ENCODE assay signal across 5 cellular contexts in the genomic region with DNA sequence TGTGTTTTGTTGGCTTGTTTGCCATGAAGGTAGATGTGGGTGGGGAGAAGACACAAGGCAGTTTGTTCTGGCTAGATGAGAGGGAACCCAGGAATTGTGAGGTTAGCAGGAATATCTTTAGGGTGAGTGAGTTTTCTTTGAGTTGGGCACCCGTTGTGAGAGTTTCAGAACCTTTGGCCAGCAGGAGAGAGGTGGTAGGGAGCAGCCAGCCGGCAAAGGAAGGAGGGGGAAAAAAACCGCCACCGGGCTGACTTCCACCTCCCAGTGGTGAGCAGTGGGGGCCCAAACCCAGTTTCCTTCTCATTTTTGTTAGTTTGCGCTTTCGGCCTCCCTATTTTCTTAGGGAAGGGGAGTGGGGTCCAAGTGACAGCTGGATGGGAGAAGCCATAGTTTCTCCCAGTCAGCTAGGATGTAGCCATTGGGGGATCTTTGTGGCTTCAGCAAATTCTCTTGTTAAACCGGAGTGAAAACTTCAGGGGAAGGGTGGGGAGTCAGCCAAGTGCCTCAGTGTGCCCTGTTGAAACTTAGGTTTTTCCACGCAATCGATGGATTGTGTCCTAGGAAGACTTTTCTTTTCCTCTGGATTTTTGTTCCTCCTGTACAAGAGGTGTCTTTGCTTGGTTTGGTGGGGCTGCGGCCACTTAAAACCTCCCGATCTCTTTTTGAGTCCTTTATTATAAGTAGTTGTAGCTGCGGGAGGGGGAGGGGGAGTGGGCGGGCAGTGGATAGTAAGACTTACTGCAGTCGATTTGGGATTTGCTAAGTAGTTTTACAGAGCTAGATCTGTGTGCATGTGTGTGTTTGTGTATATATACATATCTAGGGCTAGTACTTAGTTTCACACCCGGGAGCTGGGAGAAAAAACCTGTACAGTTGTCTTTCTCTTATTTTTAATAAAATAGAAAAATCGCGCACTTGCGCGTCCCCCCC. TPM values are rescaled to one million over a fixed set of nuclear protein-coding genes. Genes with fewer than 3 reads are reported as not detected.
DNase-seq lines count a peak whose midpoint lies in the region; ATAC-seq and TF ChIP-seq lines count a peak whose summit lies in the region.

No MANE protein-coding gene starts in this region.

- H3K4me2 ChIP-seq in IMR-90 (ENCODE audit: low read depth, low read length), result peak overlapping the region; percentile 91
- peak overlapping the region; percentile 64 for H3K4me2 ChIP-seq in mesendoderm (ENCODE audit: low read length)

- 5% methylated on average over 4 of the region's 19 CpGs; no CpG with 5 or more reads in 1 of the 2 experiments for WGBS in IMR-90 (ENCODE audit: extremely low coverage in 2 of 2, insufficient read length in 1 of 2), 2 experiments
- no CpG with 5 or more reads among the region's 19 CpGs for WGBS in mesendoderm (ENCODE audit: extremely low coverage, insufficient coverage, low lambda C conversion rate)

- H3K79me2 ChIP-seq in mesendoderm (ENCODE audit: control insufficient read depth, insufficient read depth, low read length), result no peaks in the 10 kb centered on the region

- H3K27ac ChIP-seq in IMR-90 (ENCODE audit: insufficient read depth, low read length), result no peak overlapping the region
- H3K27ac ChIP-seq in mesendoderm (ENCODE audit: low read depth, low read length), result no peak overlapping the region

- H2AFZ ChIP-seq in IMR-90 (replicated peaks; ENCODE audit: low read length, poor library complexity), result peak overlapping the region; percentile 64

- H3K27me3 Mint-ChIP-seq in activated T-helper 1 cell treated with anti-CD3 and anti-CD28 coated beads, Interleukin-12 subunit alpha, Interleukin-12 subunit beta, Interleukin-2, Interleukin-4 antibody, amounts not matched to agents 30 ng/mL and 10 ng/mL and 1 ng/mL, durations not matched to agents 14 hours and 24 hours and 36 hours (ENCODE audit: insufficient read depth), result peaks cover 13% of the 10 kb centered on the region

- H3K4me1 ChIP-seq in IMR-90 (ENCODE audit: control insufficient read depth, insufficient read depth, low read length) (peaks cover 12% of the 10 kb centered on the region), mesendoderm (ENCODE audit: control insufficient read depth, low read depth, low read length) (peaks cover 9% of the 10 kb centered on the region)

- no peaks in the 10 kb centered on the region for H3K9me3 Mint-ChIP-seq in activated T-helper 1 cell treated with anti-CD3 and anti-CD28 coated beads, Interleukin-12 subunit alpha, Interleukin-12 subunit beta, Interleukin-2, Interleukin-4 antibody, amounts not matched to agents 30 ng/mL and 10 ng/mL and 1 ng/mL, durations not matched to agents 14 hours and 24 hours and 36 hours

- no peaks in the 10 kb centered on the region for H3K27me3 ChIP-seq in IMR-90 (ENCODE audit: control insufficient read depth, insufficient read depth, low read length)
- H3K27me3 ChIP-seq in mesendoderm (ENCODE audit: insufficient read depth, low read length, poor library complexity), result peaks cover 30% of the 10 kb centered on the region

- dilution Hi-C loops in IMR-90 (cut with HindIII; ENCODE audit: low sequenced_read_pairs, unreplicated experiment), result no loop called here

- CTCF ChIA-PET in IMR-90 (lab: Yijun Ruan, JAX), result interaction anchor here (1.0 to 3.2 kb wide), 3 partner anchors 11 to 164 kb away, joined by 3 to 10 read pairs (median 3); no protein-coding TSS in a partner anchor

- H2BK15ac ChIP-seq in IMR-90 (ENCODE audit: low read depth, low read length), result no peak overlapping the region
- H2BK15ac ChIP-seq in mesendoderm (replicated peaks; ENCODE audit: low read depth), result no peak overlapping the region

- peak overlapping the region; percentile 58 for H3K27ac Mint-ChIP-seq in activated T-helper 1 cell treated with anti-CD3 and anti-CD28 coated beads, Interleukin-12 subunit alpha, Interleukin-12 subunit beta, Interleukin-2, Interleukin-4 antibody, amounts not matched to agents 30 ng/mL and 10 ng/mL and 1 ng/mL, durations not matched to agents 14 hours and 24 hours and 36 hours

- H4K20me1 ChIP-seq in IMR-90 (ENCODE audit: insufficient read depth, low read length), result peaks cover 8% of the 10 kb centered on the region; the same call in 1 of the 2 replicates

- H3K9me3 ChIP-seq in IMR-90 (ENCODE audit: control insufficient read depth, insufficient read depth, low read length), result no peaks in the 10 kb centered on the region

- H3K4ac ChIP-seq in IMR-90 (ENCODE audit: low read depth, low read length) (peak overlapping the region; percentile 48), mesendoderm (ENCODE audit: low read depth, low read length) (no peak overlapping the region)

- POLR2A ChIA-PET in IMR-90 (lab: Charles Lee; ENCODE audit: unreplicated experiment), result no interaction called here

- no peaks in the 10 kb centered on the region for H3K36me3 ChIP-seq in IMR-90 (ENCODE audit: control insufficient read depth, insufficient read depth, low read length)
- no peaks in the 10 kb centered on the region for H3K36me3 ChIP-seq in mesendoderm (ENCODE audit: control insufficient read depth, insufficient read depth, low read length)

- H2BK120ac ChIP-seq in IMR-90 (ENCODE audit: low read depth, low read length) (no peak overlapping the region), mesendoderm (ENCODE audit: low read depth, low read length) (no peak overlapping the region)

- in situ Hi-C loops in IMR-90 (cut with MboI; ENCODE audit: low sequenced_read_pairs), result no loop called here

- H3K23ac ChIP-seq in IMR-90 (ENCODE audit: low read depth, low read length), result peak overlapping the region; percentile 93
- H3K23ac ChIP-seq in mesendoderm (ENCODE audit: low read length), result peak overlapping the region; percentile 16

- peaks cover 2% of the 10 kb centered on the region for H3K36me3 Mint-ChIP-seq in activated T-helper 1 cell treated with anti-CD3 and anti-CD28 coated beads, Interleukin-12 subunit alpha, Interleukin-12 subunit beta, Interleukin-2, Interleukin-4 antibody, amounts not matched to agents 30 ng/mL and 10 ng/mL and 1 ng/mL, durations not matched to agents 14 hours and 24 hours and 36 hours (ENCODE audit: low read depth)

- H2BK5ac ChIP-seq in IMR-90 (ENCODE audit: low read depth, low read length, poor library complexity, severe bottlenecking), result peak overlapping the region; percentile 4
- no peak overlapping the region for H2BK5ac ChIP-seq in mesendoderm (ENCODE audit: low read length)

- H4K8ac ChIP-seq in IMR-90 (ENCODE audit: low read depth in 2 of 2, low read length in 2 of 2) (peak overlapping the region in 1 of 2 experiments; percentile 19; a peak in 1 of 4 replicates), mesendoderm (ENCODE audit: low read depth, low read length) (no peak overlapping the region)

- H2BK20ac ChIP-seq in IMR-90 (ENCODE audit: low read depth, low read length), result no peak overlapping the region

- H4K91ac ChIP-seq in IMR-90 (ENCODE audit: insufficient read depth, low read depth, low read length), result no peak overlapping the region

- DNase-seq in IMR-90, result peak; percentile 52
- DNase-seq in activated T-helper 1 cell treated with anti-CD3 and anti-CD28 coated beads, Interleukin-12 subunit alpha, Interleukin-12 subunit beta, Interleukin-2, Interleukin-4 antibody, amounts not matched to agents 30 ng/mL and 10 ng/mL and 1 ng/mL, durations not matched to agents 14 hours and 24 hours and 36 hours (ENCODE audit: low spot score), result no peak
- peak; percentile 48 for DNase-seq in mesendoderm
- DNase-seq in posterior vena cava (ENCODE audit: low spot score), result no peak

- H3K14ac ChIP-seq in IMR-90 (replicated peaks; ENCODE audit: low read depth, low read length), result peak overlapping the region; percentile 64

- H3K79me1 ChIP-seq in IMR-90 (ENCODE audit: low read depth in 1 of 2, low read length in 2 of 2), result peaks cover 11 to 44% of the 10 kb centered on the region in 2 experiments; a peak in 3 of 4 replicates
- no peaks in the 10 kb centered on the region for H3K79me1 ChIP-seq in mesendoderm (ENCODE audit: low read length)

- BruUV-seq in IMR-90 (replicated peaks; lab: Mats Ljungman, UMichigan), result no TSS peak

- H4K5ac ChIP-seq in IMR-90 (ENCODE audit: low read depth, low read length), result no peak overlapping the region
- no peak overlapping the region for H4K5ac ChIP-seq in mesendoderm (ENCODE audit: low read length)

- ATAC-seq in IMR-90 (ENCODE audit: low read depth) (no peak), GM18858 (IDR thresholded peaks at IDR 0.05; ENCODE audit: unreplicated experiment) (no peak)

- H2AK9ac ChIP-seq in IMR-90 (replicated peaks; ENCODE audit: low read depth, low read length, poor library complexity), result peak overlapping the region; percentile 73

- H3K4me3 ChIP-seq in IMR-90 (ENCODE audit: insufficient read depth, low read depth, low read length) (peak overlapping the region; percentile 56), mesendoderm (ENCODE audit: low read length) (peak overlapping the region; percentile 42)

- H3K4me1 Mint-ChIP-seq in activated T-helper 1 cell treated with anti-CD3 and anti-CD28 coated beads, Interleukin-12 subunit alpha, Interleukin-12 subunit beta, Interleukin-2, Interleukin-4 antibody, amounts not matched to agents 30 ng/mL and 10 ng/mL and 1 ng/mL, durations not matched to agents 14 hours and 24 hours and 36 hours (ENCODE audit: low read depth), result peaks cover 46% of the 10 kb centered on the region

- peak overlapping the region; percentile 56 for H2AK5ac ChIP-seq in IMR-90 (ENCODE audit: low read depth, low read length)
- no peak overlapping the region for H2AK5ac ChIP-seq in mesendoderm (ENCODE audit: low read length)

- H3K9me1 ChIP-seq in IMR-90 (ENCODE audit: insufficient read depth, low read length), result peaks cover 5% of the 10 kb centered on the region; the same call in 1 of the 2 replicates

- TF ChIP-seq POLR2A in IMR-90 (IDR thresholded peaks at IDR 0.05; ENCODE audit: low read depth, low read length), result peak; percentile 57

- no peak for TF ChIP-seq RAD21 in IMR-90 (IDR thresholded peaks at IDR 0.05; ENCODE audit: low read length)

- TF ChIP-seq CTCF in IMR-90 (conservative IDR thresholded peaks at IDR 0.05; ENCODE audit: low read depth, low read length), result no peak

- peak overlapping the region; percentile 82 for H3K4me3 Mint-ChIP-seq in activated T-helper 1 cell treated with anti-CD3 and anti-CD28 coated beads, Interleukin-12 subunit alpha, Interleukin-12 subunit beta, Interleukin-2, Interleukin-4 antibody, amounts not matched to agents 30 ng/mL and 10 ng/mL and 1 ng/mL, durations not matched to agents 14 hours and 24 hours and 36 hours

- H3K56ac ChIP-seq in IMR-90 (ENCODE audit: extremely low read depth, insufficient read depth, low read length), result peak overlapping the region; percentile 34; the same call in 1 of the 2 replicates
- peak overlapping the region; percentile 65 for H3K56ac ChIP-seq in mesendoderm (ENCODE audit: low read length)

- intact Hi-C loops in IMR-90 (cut with micrococcal nuclease) (loop anchor here (5.0 kb wide), 1 partner anchor 36 kb away; the partner anchor contains the start of gene ANKRD54), posterior vena cava (cut with DNase I) (no loop called here)
- intact Hi-C loops in activated T-helper 1 cell treated with anti-CD3 and anti-CD28 coated beads, Interleukin-12 subunit alpha, Interleukin-12 subunit beta, Interleukin-2, Interleukin-4 antibody, amounts not matched to agents 30 ng/mL and 10 ng/mL and 1 ng/mL, durations not matched to agents 14 hours and 24 hours and 36 hours (cut with micrococcal nuclease), result loop anchor here (1.0 to 10.0 kb wide), 8 partner anchors 12 to 1178 kb away; partner anchors contain the start of genes ANKRD54, APOBEC3B and TRIOBP

- H3K18ac ChIP-seq in IMR-90 (ENCODE audit: low read depth, low read length), result no peak overlapping the region
- no peak overlapping the region for H3K18ac ChIP-seq in mesendoderm (ENCODE audit: low read length)

- peak overlapping the region; percentile 35 for H3K9ac ChIP-seq in IMR-90 (ENCODE audit: low read depth, low read length)
- peak overlapping the region; percentile 63 for H3K9ac ChIP-seq in mesendoderm (ENCODE audit: low read length)

RNA-seq across cellular contexts. Expression of gene GCAT, which starts 1.1 kb away (rescaled TPM):
- total RNA-seq in IMR-90 (2012; rRNA removed) (25.6 and 32.3 TPM in 2 replicates), posterior vena cava (1 to 10 TPM; 3.3 to 6.2 TPM)
- 20.6 and 26.2 TPM in 2 replicates for polyA plus RNA-seq in IMR-90 (2012; rRNA removed)
- polyA plus RNA-seq in IMR-90 (2012; cell fraction: cytosol; rRNA removed), result 18.9 and 29.8 TPM in 2 replicates
- polyA plus RNA-seq in IMR-90 (2012; cell fraction: nucleus; rRNA removed; ENCODE audit: low replicate concordance), result 15.8 and 38.2 TPM in 2 replicates
- total RNA-seq in activated T-helper 1 cell treated with anti-CD3 and anti-CD28 coated beads, Interleukin-12 subunit alpha, Interleukin-12 subunit beta, Interleukin-2, Interleukin-4 antibody, amounts not matched to agents 30 ng/mL and 10 ng/mL and 1 ng/mL, durations not matched to agents 14 hours and 24 hours and 36 hours, result 28.5 and 28.9 TPM in 2 replicates
- polyA plus RNA-seq in mesendoderm (2013, experiment 1 of 2), result 6.8 TPM
- polyA plus RNA-seq in mesendoderm (2013, experiment 2 of 2), result 6.9 TPM

RNA-seq across cellular contexts. Expression of gene GALR3, which starts 16.5 kb away (rescaled TPM):
- total RNA-seq in IMR-90 (2012; rRNA removed) (not detected in 2 replicates), posterior vena cava (not detected)
- polyA plus RNA-seq in IMR-90 (2012; rRNA removed), result not detected in 2 replicates
- not detected in 2 replicates for polyA plus RNA-seq in IMR-90 (2012; cell fraction: cytosol; rRNA removed)
- 0.15 TPM in 1 of 2 replicates, not detected in the other for polyA plus RNA-seq in IMR-90 (2012; cell fraction: nucleus; rRNA removed; ENCODE audit: low replicate concordance)
- 0.24 TPM in 1 of 2 replicates, not detected in the other for total RNA-seq in activated T-helper 1 cell treated with anti-CD3 and anti-CD28 coated beads, Interleukin-12 subunit alpha, Interleukin-12 subunit beta, Interleukin-2, Interleukin-4 antibody, amounts not matched to agents 30 ng/mL and 10 ng/mL and 1 ng/mL, durations not matched to agents 14 hours and 24 hours and 36 hours
- polyA plus RNA-seq in mesendoderm (2013, experiment 1 of 2), result not detected
- 0.03 TPM for polyA plus RNA-seq in mesendoderm (2013, experiment 2 of 2)

RNA-seq across cellular contexts. Expression of gene ANKRD54, which starts 37.5 kb away (rescaled TPM):
- total RNA-seq in IMR-90 (2012; rRNA removed) (18.5 and 20.3 TPM in 2 replicates), posterior vena cava (10 to 100 TPM; 13.3 to 15.1 TPM)
- polyA plus RNA-seq in IMR-90 (2012; rRNA removed), result 31.3 and 31.5 TPM in 2 replicates
- 27.1 and 36.8 TPM in 2 replicates for polyA plus RNA-seq in IMR-90 (2012; cell fraction: cytosol; rRNA removed)
- polyA plus RNA-seq in IMR-90 (2012; cell fraction: nucleus; rRNA removed; ENCODE audit: low replicate concordance), result 46.2 and 142 TPM in 2 replicates
- 29.9 and 30.1 TPM in 2 replicates for total RNA-seq in activated T-helper 1 cell treated with anti-CD3 and anti-CD28 coated beads, Interleukin-12 subunit alpha, Interleukin-12 subunit beta, Interleukin-2, Interleukin-4 antibody, amounts not matched to agents 30 ng/mL and 10 ng/mL and 1 ng/mL, durations not matched to agents 14 hours and 24 hours and 36 hours
- 8.0 TPM for polyA plus RNA-seq in mesendoderm (2013, experiment 1 of 2)
- 9.1 TPM for polyA plus RNA-seq in mesendoderm (2013, experiment 2 of 2)

RNA-seq across cellular contexts. Expression of gene EIF3L, which starts 42.5 kb away (rescaled TPM):
- total RNA-seq in IMR-90 (2012; rRNA removed) (464 and 593 TPM in 2 replicates), posterior vena cava (100 to 1,000 TPM; 260 to 267 TPM)
- polyA plus RNA-seq in IMR-90 (2012; rRNA removed), result 354 and 391 TPM in 2 replicates
- 183 and 246 TPM in 2 replicates for polyA plus RNA-seq in IMR-90 (2012; cell fraction: cytosol; rRNA removed)
- 89.0 and 188 TPM in 2 replicates for polyA plus RNA-seq in IMR-90 (2012; cell fraction: nucleus; rRNA removed; ENCODE audit: low replicate concordance)
- total RNA-seq in activated T-helper 1 cell treated with anti-CD3 and anti-CD28 coated beads, Interleukin-12 subunit alpha, Interleukin-12 subunit beta, Interleukin-2, Interleukin-4 antibody, amounts not matched to agents 30 ng/mL and 10 ng/mL and 1 ng/mL, durations not matched to agents 14 hours and 24 hours and 36 hours, result 433 and 441 TPM in 2 replicates
- 600 TPM for polyA plus RNA-seq in mesendoderm (2013, experiment 1 of 2)
- polyA plus RNA-seq in mesendoderm (2013, experiment 2 of 2), result 594 TPM

Comparison
In these comparisons a context has a peak if more than half of its experiments do, and no peak if none do; other contexts are left out.
1. DNase-seq: peak in IMR-90 (single experiment) and mesendoderm (single experiment); none in activated T-helper 1 cell treated with anti-CD3 and anti-CD28 coated beads, Interleukin-12 subunit alpha, Interleukin-12 subunit beta, Interleukin-2, Interleukin-4 antibody, amounts not matched to agents 30 ng/mL and 10 ng/mL and 1 ng/mL, durations not matched to agents 14 hours and 24 hours and 36 hours (single experiment) and posterior vena cava (single experiment).
2. intact Hi-C loops: an anchor here in IMR-90 (5.0 kb wide) and activated T-helper 1 cell treated with anti-CD3 and anti-CD28 coated beads, Interleukin-12 subunit alpha, Interleukin-12 subunit beta, Interleukin-2, Interleukin-4 antibody, amounts not matched to agents 30 ng/mL and 10 ng/mL and 1 ng/mL, durations not matched to agents 14 hours and 24 hours and 36 hours (1.0 to 10.0 kb wide); none called in posterior vena cava.